1 cellular context compared by ENCODE assay signal in genomic region chr10:103062854-103063642, GRCh38.
TF ChIP-seq lines count a peak whose summit lies in the region.

No MANE protein-coding gene starts in this region.

TF ChIP-seq in HEK293, 187 proteins besides CTCF, POLR2A, EP300 and RAD21 (continued from another document):
- TF ChIP-seq HIC1 (tag by site-specific recombination; IDR thresholded peaks at IDR 0.05) (no peak), ZFP41 (tag by site-specific recombination; IDR thresholded peaks at IDR 0.05; ENCODE audit: borderline replicate concordance) (no peak), ZNF514 (tag by site-specific recombination; IDR thresholded peaks at IDR 0.05) (no peak), ZNF138 (tag by site-specific recombination; IDR thresholded peaks at IDR 0.05; ENCODE audit: borderline replicate concordance) (no peak)
